Comparison of ENCODE assay signal across 8 cellular contexts in the genomic region with DNA sequence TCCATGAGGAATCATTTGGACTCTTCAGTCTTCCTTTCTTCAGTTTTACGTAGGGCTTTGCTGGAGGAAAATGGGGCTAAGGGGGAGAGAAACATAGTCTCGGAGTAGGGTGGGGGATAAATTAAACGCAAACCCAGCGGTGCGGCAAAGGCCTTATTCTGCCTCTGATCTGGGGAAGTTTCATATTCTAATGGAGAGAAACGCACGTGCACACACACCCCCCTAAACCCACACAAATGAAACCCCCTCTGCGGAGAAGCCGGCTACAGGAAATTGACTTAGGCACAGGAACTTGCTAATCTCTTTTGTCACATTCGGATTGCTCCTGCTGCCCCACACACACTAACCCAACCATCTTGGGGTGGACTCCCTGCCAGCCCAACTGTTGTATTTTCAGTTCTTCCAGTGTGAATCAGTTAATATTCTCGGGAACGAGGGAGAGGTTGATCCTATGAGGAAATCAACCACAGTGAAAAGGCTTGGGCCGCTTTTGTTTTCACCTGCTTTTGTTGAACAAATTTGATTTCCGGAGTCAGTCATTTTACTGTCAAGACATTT. TPM values are rescaled to one million over a fixed set of nuclear protein-coding genes. Genes with fewer than 3 reads are reported as not detected.
DNase-seq lines count a peak whose midpoint lies in the region; ATAC-seq and TF ChIP-seq lines count a peak whose summit lies in the region.

Gene RHOH (plus strand): TSS at position 308 of the 558 bp plus-strand sequence. CDS start 46,356 bp downstream, outside the sequence.

- DNase-seq in GM12864 (ENCODE audit: low read depth), result peak; percentile 88
- DNase-seq in NB4 (ENCODE audit: low read depth), result peak; percentile 75
- DNase-seq in activated T-cell treated with anti-CD3 and anti-CD28 coated beads, Interleukin-2, amount 50 U/mL, for 48 hours, result peak; percentile 80 to 82
- peak; percentile 89 for DNase-seq in naive B cell
- DNase-seq in NCI-H1105 treated with DMSO at 0.1 percent for 48 hours (lab: John Stamatoyannopoulos, UW), result no peak
- no peak for DNase-seq in iPS-NIHi11 (ENCODE audit: low spot score)
- no peak for DNase-seq in NCI-H2171 treated with DMSO at 0.1 percent for 48 hours (lab: John Stamatoyannopoulos, UW)
- DNase-seq in NCI-H1436 (lab: John Stamatoyannopoulos, UW), result no peak

- no peaks in the 10 kb centered on the region for H3K27me3 Mint-ChIP-seq in naive B cell

- TF ChIP-seq CTCF in GM12864 (IDR thresholded peaks at IDR 0.05; ENCODE audit: low read depth, low read length, missing control alignments) (no peak), NB4 (IDR thresholded peaks at IDR 0.05; ENCODE audit: low read depth, low read length) (no peak)

- H3K4me3 ChIP-seq in GM12864 (ENCODE audit: low read depth, low read length), result peak within 1 kb of the TSS; percentile 97
- peak within 1 kb of the TSS; percentile 61 for H3K4me3 ChIP-seq in NB4 (ENCODE audit: low read depth, low read length)

- ATAC-seq in naive B cell (ENCODE audit: low read depth in 2 of 2), result peak; percentile 64 to 70

- H3K4me3 Mint-ChIP-seq in naive B cell, result peak within 1 kb of the TSS; percentile 97 to 100 (median 99)

- peak; percentile 53 for TF ChIP-seq POLR2A in NB4 (IDR thresholded peaks at IDR 0.05; ENCODE audit: extremely low read depth, insufficient read length)

- H3K27ac Mint-ChIP-seq in naive B cell, result peak within 1 kb of the TSS; percentile 94 to 100 (median 100)

- peaks cover 26 to 31% of the 10 kb centered on the region in 2 donors for H3K36me3 Mint-ChIP-seq in naive B cell

- no peaks in the 10 kb centered on the region for H3K9me3 Mint-ChIP-seq in naive B cell

- H3K4me1 Mint-ChIP-seq in naive B cell, result peaks cover 68 to 69% (median 68%) of the 10 kb centered on the region in 3 donors

RNA-seq across cellular contexts. Expression of gene RHOH, which starts in this region (rescaled TPM):
- 100 to 1,000 TPM; 411 to 590 (median 456) TPM for polyA plus RNA-seq in naive B cell (ENCODE audit: low read depth in 6 of 6)

Comparison
In these comparisons a context has a peak if more than half of its experiments do, and no peak if none do; other contexts are left out.
1. DNase-seq: peak in GM12864 (single experiment), NB4 (single experiment), activated T-cell treated with anti-CD3 and anti-CD28 coated beads, Interleukin-2, amount 50 U/mL, for 48 hours (2 of 2) and naive B cell (single experiment); none in NCI-H1105 treated with DMSO at 0.1 percent for 48 hours (single experiment), iPS-NIHi11 (single experiment), NCI-H2171 treated with DMSO at 0.1 percent for 48 hours (single experiment) and NCI-H1436 (single experiment).